ENCODE assay signal across 16 cellular contexts in the genomic region with DNA sequence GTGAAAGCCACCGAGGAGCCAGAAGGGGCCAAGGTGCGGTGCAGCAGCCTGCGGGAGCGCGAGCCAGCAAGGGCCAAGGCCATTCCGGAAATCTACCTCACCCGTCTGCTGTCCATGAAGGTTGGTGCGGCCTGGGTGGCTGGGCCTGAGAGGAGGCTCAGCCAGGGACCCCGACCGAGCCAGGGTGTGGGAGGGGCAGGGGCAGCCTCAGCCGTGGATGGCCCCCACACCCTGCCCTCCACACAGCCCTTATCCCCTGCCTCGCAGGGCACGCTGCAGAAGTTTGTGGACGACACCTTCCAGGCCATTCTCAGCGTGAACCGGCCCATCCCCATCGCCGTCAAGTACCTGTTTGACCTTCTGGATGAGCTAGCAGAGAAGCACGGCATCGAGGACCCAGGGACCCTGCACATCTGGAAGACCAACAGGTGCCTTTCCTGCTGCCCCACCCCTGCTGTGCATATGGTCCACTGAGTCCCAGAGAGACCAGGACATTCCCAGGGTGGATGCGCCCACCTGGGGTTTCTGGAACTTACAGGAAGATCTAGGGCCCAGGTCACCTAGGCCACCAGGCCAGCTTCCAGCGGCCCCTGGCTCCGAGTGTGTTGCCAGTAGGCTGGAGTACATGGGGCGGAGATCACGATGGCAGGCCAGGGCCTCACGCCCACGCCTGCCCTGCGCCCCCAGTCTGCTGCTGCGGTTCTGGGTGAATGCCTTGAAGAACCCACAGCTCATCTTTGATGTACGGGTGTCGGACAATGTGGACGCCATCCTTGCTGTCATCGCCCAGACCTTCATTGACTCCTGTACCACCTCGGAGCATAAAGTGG. TPM values are rescaled to one million over a fixed set of nuclear protein-coding genes. Genes with fewer than 3 reads are reported as not detected.
"Had no signal": no experiment of that assay in that cellular context is flagged by ENCODE, and none has a peak within 500 bp of the region (broad histone marks: within the 10 kb centered on the region; RNA-seq: fewer than 3 reads in every experiment).

No MANE protein-coding gene starts in this region.

- H3K4me1 ChIP-seq: ascending aorta, left lung, pancreas, upper lobe of right lung had no signal

- H3K4me3 Mint-ChIP-seq: activated CD4-positive, alpha-beta T cell treated with anti-CD3 and anti-CD28 coated beads, Interleukin-2, amount 10 ng/mL, durations not matched to agents 7 days and 5 days; activated CD8-positive, alpha-beta T cell treated with anti-CD3 and anti-CD28 coated beads, Interleukin-2, amount 10 ng/mL, durations not matched to agents 7 days and 5 days; activated T-cell treated with anti-CD3 and anti-CD28 coated beads, Interleukin-2, amount 50 U/mL, for 24 hours; memory B cell; naive thymus-derived CD4-positive, alpha-beta T cell; stimulated activated naive B cell treated with anti-CD40 and anti-IgM and Interleukin-4, amounts not matched to agents 10 μg/mL and 1 μg/mL and 100 μg/mL, for 72 hours; T-cell had no signal

- DNase-seq: activated CD4-positive, alpha-beta T cell treated with anti-CD3 and anti-CD28 coated beads, Interleukin-2, amount 10 ng/mL, durations not matched to agents 7 days and 5 days; activated CD4-positive, CD25-positive, alpha-beta regulatory T cell; activated CD8-positive, alpha-beta T cell treated with anti-CD3 and anti-CD28 coated beads, Interleukin-2, amount 10 ng/mL, durations not matched to agents 7 days and 5 days; activated naive CD4-positive, alpha-beta T cell treated with Interleukin-2 at 50 U/mL for 16 hours; activated T-cell treated with anti-CD3 and anti-CD28 coated beads, Interleukin-2, amount 50 U/mL, for 24 hours; cortex of kidney; naive thymus-derived CD4-positive, alpha-beta T cell; stimulated activated naive B cell treated with anti-CD40 and anti-IgM and Interleukin-4, amounts not matched to agents 10 μg/mL and 1 μg/mL and 100 μg/mL, for 72 hours; T-cell; T-helper 9 cell; upper lobe of right lung had no signal

- H3K9me3 ChIP-seq: ascending aorta, left lung, pancreas, upper lobe of right lung had no signal

- H3K9me3 Mint-ChIP-seq: activated CD4-positive, alpha-beta T cell treated with anti-CD3 and anti-CD28 coated beads, Interleukin-2, amount 10 ng/mL, durations not matched to agents 7 days and 5 days; activated T-cell treated with anti-CD3 and anti-CD28 coated beads, Interleukin-2, amount 50 U/mL, for 24 hours; activated T-helper 2 cell treated with anti-CD3 and anti-CD28 coated beads, Interferon-gamma antibody, Interleukin-2, Interleukin-4, amounts not matched to agents 10 μg/mL and 5 μg/mL and 100 μg/mL, durations not matched to agents 14 hours and 24 hours and 36 hours; memory B cell; naive thymus-derived CD4-positive, alpha-beta T cell; stimulated activated naive B cell treated with anti-CD40 and anti-IgM and Interleukin-4, amounts not matched to agents 10 μg/mL and 1 μg/mL and 100 μg/mL, for 72 hours; T-cell had no signal

- H3K27ac Mint-ChIP-seq: activated CD8-positive, alpha-beta T cell treated with anti-CD3 and anti-CD28 coated beads, Interleukin-2, amount 10 ng/mL, durations not matched to agents 7 days and 5 days; activated T-cell treated with anti-CD3 and anti-CD28 coated beads, Interleukin-2, amount 50 U/mL, for 24 hours; activated T-helper 2 cell treated with anti-CD3 and anti-CD28 coated beads, Interferon-gamma antibody, Interleukin-2, Interleukin-4, amounts not matched to agents 10 μg/mL and 5 μg/mL and 100 μg/mL, durations not matched to agents 14 hours and 24 hours and 36 hours; memory B cell; naive thymus-derived CD4-positive, alpha-beta T cell; T-cell had no signal

- H3K4me3 ChIP-seq: ascending aorta, left lung, pancreas, upper lobe of right lung had no signal

- H3K4me1 Mint-ChIP-seq: activated CD4-positive, alpha-beta T cell treated with anti-CD3 and anti-CD28 coated beads, Interleukin-2, amount 10 ng/mL, durations not matched to agents 7 days and 5 days had no signal

- ATAC-seq: activated CD8-positive, alpha-beta T cell treated with anti-CD3 and anti-CD28 coated beads, Interleukin-2, amount 10 ng/mL, durations not matched to agents 7 days and 5 days; left lung; naive thymus-derived CD4-positive, alpha-beta T cell; pancreas; stimulated activated naive B cell treated with anti-CD40 and anti-IgM and Interleukin-4, amounts not matched to agents 10 μg/mL and 1 μg/mL and 100 μg/mL, for 72 hours; T-cell; upper lobe of right lung had no signal

- H3K36me3 ChIP-seq: left lung, pancreas, upper lobe of right lung had no signal

- H3K36me3 Mint-ChIP-seq: memory B cell; naive thymus-derived CD4-positive, alpha-beta T cell; T-cell had no signal

RNA-seq across cellular contexts. Expression of gene SRPK3, which starts 3.4 kb away (rescaled TPM):
- total RNA-seq: activated CD4-positive, alpha-beta T cell treated with anti-CD3 and anti-CD28 coated beads, Interleukin-2, amount 10 ng/mL, durations not matched to agents 7 days and 5 days; activated CD8-positive, alpha-beta T cell treated with anti-CD3 and anti-CD28 coated beads, Interleukin-2, amount 10 ng/mL, durations not matched to agents 7 days and 5 days; activated T-helper 2 cell treated with anti-CD3 and anti-CD28 coated beads, Interferon-gamma antibody, Interleukin-2, Interleukin-4, amounts not matched to agents 10 μg/mL and 5 μg/mL and 100 μg/mL, durations not matched to agents 14 hours and 24 hours and 36 hours; naive thymus-derived CD4-positive, alpha-beta T cell; T-cell; upper lobe of right lung had no signal
